In the genomic region with DNA sequence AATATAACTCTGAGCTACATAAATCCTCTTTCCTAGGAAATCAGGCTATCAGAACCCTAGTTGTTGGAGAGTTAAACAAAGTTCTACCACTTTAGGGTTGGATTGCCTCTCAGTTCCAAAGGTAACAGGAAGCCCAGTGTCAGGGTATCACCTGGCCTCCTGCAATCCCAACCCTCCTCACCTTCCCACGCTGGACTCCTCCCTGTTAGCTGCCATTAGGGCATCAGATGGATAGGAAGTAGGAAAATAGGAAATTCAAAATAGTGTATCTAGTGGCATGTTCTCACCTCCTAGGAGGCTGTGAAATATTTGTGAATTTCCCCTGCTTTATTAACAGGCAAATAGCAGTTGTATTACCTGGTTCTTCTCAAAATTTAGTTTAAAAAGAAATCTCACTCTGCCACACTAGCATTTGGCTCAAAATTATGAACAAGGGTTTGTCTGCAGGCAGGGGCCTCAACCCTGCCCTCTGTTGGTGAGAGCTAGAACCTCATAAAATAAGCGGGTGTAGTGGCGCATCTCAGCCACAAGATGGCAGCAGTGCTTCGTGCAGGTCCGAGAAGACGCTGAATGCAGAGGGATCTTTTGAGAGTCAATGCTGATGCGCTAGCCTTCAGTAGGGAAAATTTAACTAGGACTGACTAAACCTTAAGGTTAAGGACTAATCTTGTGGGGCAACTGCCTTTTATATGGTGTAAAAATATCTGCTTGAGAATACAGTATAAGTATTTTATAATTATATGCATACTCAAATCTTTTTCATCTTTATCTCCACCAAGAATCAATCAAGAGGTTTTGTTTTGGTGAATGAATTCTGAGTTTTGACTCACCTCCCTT, we compare ENCODE assay signal across 1 cellular context.
A peak's percentile ranks its signal among the peaks of the same experiment; 100 is the strongest.
TF ChIP-seq lines count a peak whose summit lies in the region.

No MANE protein-coding gene starts in this region.

TF ChIP-seq in K562, 482 proteins besides CTCF, POLR2A, EP300 and RAD21 (continued from another document and continues in another):
- TF ChIP-seq ZNF263 (CRISPR knock-in tag; IDR thresholded peaks at IDR 0.05; ENCODE audit: borderline replicate concordance) (no peak; the same call in 1 of the 2 replicates), ETV5 (CRISPR knock-in tag; IDR thresholded peaks at IDR 0.05; ENCODE audit: low read depth) (no peak), ZFP30 (CRISPR knock-in tag; IDR thresholded peaks at IDR 0.05; ENCODE audit: borderline replicate concordance) (no peak), HNRNPLL (IDR thresholded peaks at IDR 0.05; ENCODE audit: low read depth, low read length, poor library complexity, severe bottlenecking) (no peak), ZNF584 (CRISPR knock-in tag; IDR thresholded peaks at IDR 0.05; ENCODE audit: low read depth) (no peak), NCOA6 (IDR thresholded peaks at IDR 0.05) (no peak), NFXL1 (CRISPR knock-in tag; IDR thresholded peaks at IDR 0.05) (no peak), SMARCA4 (IDR thresholded peaks at IDR 0.05) (no peak), NFE2L1 (tag; IDR thresholded peaks at IDR 0.05; ENCODE audit: borderline replicate concordance, low read depth) (no peak), TBL1XR1 (IDR thresholded peaks at IDR 0.05; ENCODE audit: low read length in 2 of 2) (no peak), POLR2AphosphoS5 (IDR thresholded peaks at IDR 0.05; ENCODE audit: control insufficient read depth, insufficient read depth, low read depth, low read length) (no peak), BCOR (IDR thresholded peaks at IDR 0.05) (peak; percentile 10; the same call in 1 of the 2 replicates), ZNF75A (CRISPR knock-in tag; IDR thresholded peaks at IDR 0.05) (no peak), DACH1 (IDR thresholded peaks at IDR 0.05; ENCODE audit: partially characterized antibody) (no peak), ZNF436 (CRISPR knock-in tag; IDR thresholded peaks at IDR 0.05) (no peak), RNF2 (IDR thresholded peaks at IDR 0.05) (no peak), STAT5B (CRISPR knock-in tag; IDR thresholded peaks at IDR 0.05) (no peak), RFX7 (CRISPR knock-in tag; IDR thresholded peaks at IDR 0.05) (no peak), TEAD4 (IDR thresholded peaks at IDR 0.05; ENCODE audit: low read length) (peak; percentile 65), TEAD4 (CRISPR knock-in tag; IDR thresholded peaks at IDR 0.05; ENCODE audit: borderline replicate concordance) (no peak), GABPB1 (CRISPR knock-in tag; IDR thresholded peaks at IDR 0.05) (peak; percentile 57; the same call in 1 of the 2 replicates), POLR3G (IDR thresholded peaks at IDR 0.05; ENCODE audit: extremely low read depth, insufficient read length, insufficient replicate concordance) (no peak), NCOR1 (IDR thresholded peaks at IDR 0.05) (peak; percentile 22; the same call in 1 of the 2 replicates), GTF2E2 (tag; IDR thresholded peaks at IDR 0.05) (no peak), NELFE (IDR thresholded peaks at IDR 0.05; ENCODE audit: insufficient read depth, insufficient read length) (no peak), FOXM1 (IDR thresholded peaks at IDR 0.05; ENCODE audit: low read depth) (no peak; the same call in 1 of the 2 replicates), FOXM1 (CRISPR knock-in tag; IDR thresholded peaks at IDR 0.05; ENCODE audit: low read depth) (no peak), ZC3H11A (IDR thresholded peaks at IDR 0.05; ENCODE audit: low read depth, low read length) (no peak; the same call in 1 of the 2 replicates), SPI1 (IDR thresholded peaks at IDR 0.05; ENCODE audit: borderline replicate concordance, low read depth, low read length) (no peak), LEF1 (IDR thresholded peaks at IDR 0.05) (no peak), CBFB (CRISPR knock-in tag; IDR thresholded peaks at IDR 0.05) (no peak), ZNF41 (CRISPR knock-in tag; conservative IDR thresholded peaks at IDR 0.05) (no peak), NFRKB (IDR thresholded peaks at IDR 0.05; ENCODE audit: low read depth) (no peak), DDX20 (tag; IDR thresholded peaks at IDR 0.05; ENCODE audit: low read depth) (no peak), ZNF143 (CRISPR knock-in tag; IDR thresholded peaks at IDR 0.05) (no peak), CREM (IDR thresholded peaks at IDR 0.05; ENCODE audit: low read depth) (peak; percentile 56), SNIP1 (IDR thresholded peaks at IDR 0.05; ENCODE audit: low read depth) (no peak), HEY1 (CRISPR knock-in tag; IDR thresholded peaks at IDR 0.05; ENCODE audit: borderline replicate concordance) (no peak), JUNB (CRISPR knock-in tag; conservative IDR thresholded peaks at IDR 0.05) (no peak), ZKSCAN1 (IDR thresholded peaks at IDR 0.05; ENCODE audit: low read depth, low read length) (0 out of 2 replicates have a peak, but pooled peaks have one; percentile 16), MCM7 (IDR thresholded peaks at IDR 0.05) (no peak), PTTG1 (tag; IDR thresholded peaks at IDR 0.05; ENCODE audit: low read depth) (no peak), ELF2 (CRISPR knock-in tag; IDR thresholded peaks at IDR 0.05) (no peak), BRD9 (IDR thresholded peaks at IDR 0.05; ENCODE audit: low read depth, partially characterized antibody) (no peak)
- TF ChIP-seq, protein P1, sequence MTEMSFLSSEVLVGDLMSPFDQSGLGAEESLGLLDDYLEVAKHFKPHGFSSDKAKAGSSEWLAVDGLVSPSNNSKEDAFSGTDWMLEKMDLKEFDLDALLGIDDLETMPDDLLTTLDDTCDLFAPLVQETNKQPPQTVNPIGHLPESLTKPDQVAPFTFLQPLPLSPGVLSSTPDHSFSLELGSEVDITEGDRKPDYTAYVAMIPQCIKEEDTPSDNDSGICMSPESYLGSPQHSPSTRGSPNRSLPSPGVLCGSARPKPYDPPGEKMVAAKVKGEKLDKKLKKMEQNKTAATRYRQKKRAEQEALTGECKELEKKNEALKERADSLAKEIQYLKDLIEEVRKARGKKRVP (CRISPR knock-in tag; IDR thresholded peaks at IDR 0.05): 0 out of 2 replicates have a peak, but pooled peaks have one; percentile 22
- TF ChIP-seq, protein P2, sequence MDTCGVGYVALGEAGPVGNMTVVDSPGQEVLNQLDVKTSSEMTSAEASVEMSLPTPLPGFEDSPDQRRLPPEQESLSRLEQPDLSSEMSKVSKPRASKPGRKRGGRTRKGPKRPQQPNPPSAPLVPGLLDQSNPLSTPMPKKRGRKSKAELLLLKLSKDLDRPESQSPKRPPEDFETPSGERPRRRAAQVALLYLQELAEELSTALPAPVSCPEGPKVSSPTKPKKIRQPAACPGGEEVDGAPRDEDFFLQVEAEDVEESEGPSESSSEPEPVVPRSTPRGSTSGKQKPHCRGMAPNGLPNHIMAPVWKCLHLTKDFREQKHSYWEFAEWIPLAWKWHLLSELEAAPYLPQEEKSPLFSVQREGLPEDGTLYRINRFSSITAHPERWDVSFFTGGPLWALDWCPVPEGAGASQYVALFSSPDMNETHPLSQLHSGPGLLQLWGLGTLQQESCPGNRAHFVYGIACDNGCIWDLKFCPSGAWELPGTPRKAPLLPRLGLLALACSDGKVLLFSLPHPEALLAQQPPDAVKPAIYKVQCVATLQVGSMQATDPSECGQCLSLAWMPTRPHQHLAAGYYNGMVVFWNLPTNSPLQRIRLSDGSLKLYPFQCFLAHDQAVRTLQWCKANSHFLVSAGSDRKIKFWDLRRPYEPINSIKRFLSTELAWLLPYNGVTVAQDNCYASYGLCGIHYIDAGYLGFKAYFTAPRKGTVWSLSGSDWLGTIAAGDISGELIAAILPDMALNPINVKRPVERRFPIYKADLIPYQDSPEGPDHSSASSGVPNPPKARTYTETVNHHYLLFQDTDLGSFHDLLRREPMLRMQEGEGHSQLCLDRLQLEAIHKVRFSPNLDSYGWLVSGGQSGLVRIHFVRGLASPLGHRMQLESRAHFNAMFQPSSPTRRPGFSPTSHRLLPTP (IDR thresholded peaks at IDR 0.05; ENCODE audit: borderline replicate concordance, extremely low read depth, insufficient read length): no peak
- TF ChIP-seq, protein P3, sequence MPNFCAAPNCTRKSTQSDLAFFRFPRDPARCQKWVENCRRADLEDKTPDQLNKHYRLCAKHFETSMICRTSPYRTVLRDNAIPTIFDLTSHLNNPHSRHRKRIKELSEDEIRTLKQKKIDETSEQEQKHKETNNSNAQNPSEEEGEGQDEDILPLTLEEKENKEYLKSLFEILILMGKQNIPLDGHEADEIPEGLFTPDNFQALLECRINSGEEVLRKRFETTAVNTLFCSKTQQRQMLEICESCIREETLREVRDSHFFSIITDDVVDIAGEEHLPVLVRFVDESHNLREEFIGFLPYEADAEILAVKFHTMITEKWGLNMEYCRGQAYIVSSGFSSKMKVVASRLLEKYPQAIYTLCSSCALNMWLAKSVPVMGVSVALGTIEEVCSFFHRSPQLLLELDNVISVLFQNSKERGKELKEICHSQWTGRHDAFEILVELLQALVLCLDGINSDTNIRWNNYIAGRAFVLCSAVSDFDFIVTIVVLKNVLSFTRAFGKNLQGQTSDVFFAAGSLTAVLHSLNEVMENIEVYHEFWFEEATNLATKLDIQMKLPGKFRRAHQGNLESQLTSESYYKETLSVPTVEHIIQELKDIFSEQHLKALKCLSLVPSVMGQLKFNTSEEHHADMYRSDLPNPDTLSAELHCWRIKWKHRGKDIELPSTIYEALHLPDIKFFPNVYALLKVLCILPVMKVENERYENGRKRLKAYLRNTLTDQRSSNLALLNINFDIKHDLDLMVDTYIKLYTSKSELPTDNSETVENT (CRISPR knock-in tag; IDR thresholded peaks at IDR 0.05): no peak
- TF ChIP-seq, protein P4, sequence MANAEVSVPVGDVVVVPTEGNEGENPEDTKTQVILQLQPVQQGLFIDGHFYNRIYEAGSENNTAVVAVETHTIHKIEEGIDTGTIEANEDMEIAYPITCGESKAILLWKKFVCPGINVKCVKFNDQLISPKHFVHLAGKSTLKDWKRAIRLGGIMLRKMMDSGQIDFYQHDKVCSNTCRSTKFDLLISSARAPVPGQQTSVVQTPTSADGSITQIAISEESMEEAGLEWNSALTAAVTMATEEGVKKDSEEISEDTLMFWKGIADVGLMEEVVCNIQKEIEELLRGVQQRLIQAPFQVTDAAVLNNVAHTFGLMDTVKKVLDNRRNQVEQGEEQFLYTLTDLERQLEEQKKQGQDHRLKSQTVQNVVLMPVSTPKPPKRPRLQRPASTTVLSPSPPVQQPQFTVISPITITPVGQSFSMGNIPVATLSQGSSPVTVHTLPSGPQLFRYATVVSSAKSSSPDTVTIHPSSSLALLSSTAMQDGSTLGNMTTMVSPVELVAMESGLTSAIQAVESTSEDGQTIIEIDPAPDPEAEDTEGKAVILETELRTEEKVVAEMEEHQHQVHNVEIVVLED (CRISPR knock-in tag; IDR thresholded peaks at IDR 0.05): no peak
- TF ChIP-seq, protein P5, sequence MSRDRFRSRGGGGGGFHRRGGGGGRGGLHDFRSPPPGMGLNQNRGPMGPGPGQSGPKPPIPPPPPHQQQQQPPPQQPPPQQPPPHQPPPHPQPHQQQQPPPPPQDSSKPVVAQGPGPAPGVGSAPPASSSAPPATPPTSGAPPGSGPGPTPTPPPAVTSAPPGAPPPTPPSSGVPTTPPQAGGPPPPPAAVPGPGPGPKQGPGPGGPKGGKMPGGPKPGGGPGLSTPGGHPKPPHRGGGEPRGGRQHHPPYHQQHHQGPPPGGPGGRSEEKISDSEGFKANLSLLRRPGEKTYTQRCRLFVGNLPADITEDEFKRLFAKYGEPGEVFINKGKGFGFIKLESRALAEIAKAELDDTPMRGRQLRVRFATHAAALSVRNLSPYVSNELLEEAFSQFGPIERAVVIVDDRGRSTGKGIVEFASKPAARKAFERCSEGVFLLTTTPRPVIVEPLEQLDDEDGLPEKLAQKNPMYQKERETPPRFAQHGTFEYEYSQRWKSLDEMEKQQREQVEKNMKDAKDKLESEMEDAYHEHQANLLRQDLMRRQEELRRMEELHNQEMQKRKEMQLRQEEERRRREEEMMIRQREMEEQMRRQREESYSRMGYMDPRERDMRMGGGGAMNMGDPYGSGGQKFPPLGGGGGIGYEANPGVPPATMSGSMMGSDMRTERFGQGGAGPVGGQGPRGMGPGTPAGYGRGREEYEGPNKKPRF (IDR thresholded peaks at IDR 0.05; ENCODE audit: low read depth, low read length): no peak
- TF ChIP-seq, protein P6, sequence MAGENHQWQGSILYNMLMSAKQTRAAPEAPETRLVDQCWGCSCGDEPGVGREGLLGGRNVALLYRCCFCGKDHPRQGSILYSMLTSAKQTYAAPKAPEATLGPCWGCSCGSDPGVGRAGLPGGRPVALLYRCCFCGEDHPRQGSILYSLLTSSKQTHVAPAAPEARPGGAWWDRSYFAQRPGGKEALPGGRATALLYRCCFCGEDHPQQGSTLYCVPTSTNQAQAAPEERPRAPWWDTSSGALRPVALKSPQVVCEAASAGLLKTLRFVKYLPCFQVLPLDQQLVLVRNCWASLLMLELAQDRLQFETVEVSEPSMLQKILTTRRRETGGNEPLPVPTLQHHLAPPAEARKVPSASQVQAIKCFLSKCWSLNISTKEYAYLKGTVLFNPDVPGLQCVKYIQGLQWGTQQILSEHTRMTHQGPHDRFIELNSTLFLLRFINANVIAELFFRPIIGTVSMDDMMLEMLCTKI (IDR thresholded peaks at IDR 0.05; ENCODE audit: partially characterized antibody): no peak
- TF ChIP-seq, protein P7, sequence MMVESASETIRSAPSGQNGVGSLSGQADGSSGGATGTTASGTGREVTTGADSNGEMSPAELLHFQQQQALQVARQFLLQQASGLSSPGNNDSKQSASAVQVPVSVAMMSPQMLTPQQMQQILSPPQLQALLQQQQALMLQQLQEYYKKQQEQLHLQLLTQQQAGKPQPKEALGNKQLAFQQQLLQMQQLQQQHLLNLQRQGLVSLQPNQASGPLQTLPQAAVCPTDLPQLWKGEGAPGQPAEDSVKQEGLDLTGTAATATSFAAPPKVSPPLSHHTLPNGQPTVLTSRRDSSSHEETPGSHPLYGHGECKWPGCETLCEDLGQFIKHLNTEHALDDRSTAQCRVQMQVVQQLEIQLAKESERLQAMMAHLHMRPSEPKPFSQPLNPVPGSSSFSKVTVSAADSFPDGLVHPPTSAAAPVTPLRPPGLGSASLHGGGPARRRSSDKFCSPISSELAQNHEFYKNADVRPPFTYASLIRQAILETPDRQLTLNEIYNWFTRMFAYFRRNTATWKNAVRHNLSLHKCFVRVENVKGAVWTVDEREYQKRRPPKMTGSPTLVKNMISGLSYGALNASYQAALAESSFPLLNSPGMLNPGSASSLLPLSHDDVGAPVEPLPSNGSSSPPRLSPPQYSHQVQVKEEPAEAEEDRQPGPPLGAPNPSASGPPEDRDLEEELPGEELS (CRISPR knock-in tag; IDR thresholded peaks at IDR 0.05; ENCODE audit: borderline replicate concordance): no peak
- TF ChIP-seq, protein P8, sequence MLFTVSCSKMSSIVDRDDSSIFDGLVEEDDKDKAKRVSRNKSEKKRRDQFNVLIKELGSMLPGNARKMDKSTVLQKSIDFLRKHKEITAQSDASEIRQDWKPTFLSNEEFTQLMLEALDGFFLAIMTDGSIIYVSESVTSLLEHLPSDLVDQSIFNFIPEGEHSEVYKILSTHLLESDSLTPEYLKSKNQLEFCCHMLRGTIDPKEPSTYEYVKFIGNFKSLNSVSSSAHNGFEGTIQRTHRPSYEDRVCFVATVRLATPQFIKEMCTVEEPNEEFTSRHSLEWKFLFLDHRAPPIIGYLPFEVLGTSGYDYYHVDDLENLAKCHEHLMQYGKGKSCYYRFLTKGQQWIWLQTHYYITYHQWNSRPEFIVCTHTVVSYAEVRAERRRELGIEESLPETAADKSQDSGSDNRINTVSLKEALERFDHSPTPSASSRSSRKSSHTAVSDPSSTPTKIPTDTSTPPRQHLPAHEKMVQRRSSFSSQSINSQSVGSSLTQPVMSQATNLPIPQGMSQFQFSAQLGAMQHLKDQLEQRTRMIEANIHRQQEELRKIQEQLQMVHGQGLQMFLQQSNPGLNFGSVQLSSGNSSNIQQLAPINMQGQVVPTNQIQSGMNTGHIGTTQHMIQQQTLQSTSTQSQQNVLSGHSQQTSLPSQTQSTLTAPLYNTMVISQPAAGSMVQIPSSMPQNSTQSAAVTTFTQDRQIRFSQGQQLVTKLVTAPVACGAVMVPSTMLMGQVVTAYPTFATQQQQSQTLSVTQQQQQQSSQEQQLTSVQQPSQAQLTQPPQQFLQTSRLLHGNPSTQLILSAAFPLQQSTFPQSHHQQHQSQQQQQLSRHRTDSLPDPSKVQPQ (CRISPR knock-in tag; IDR thresholded peaks at IDR 0.05; ENCODE audit: borderline replicate concordance): no peak
